ENCODE assay signal across 8 cellular contexts in the genomic region with DNA sequence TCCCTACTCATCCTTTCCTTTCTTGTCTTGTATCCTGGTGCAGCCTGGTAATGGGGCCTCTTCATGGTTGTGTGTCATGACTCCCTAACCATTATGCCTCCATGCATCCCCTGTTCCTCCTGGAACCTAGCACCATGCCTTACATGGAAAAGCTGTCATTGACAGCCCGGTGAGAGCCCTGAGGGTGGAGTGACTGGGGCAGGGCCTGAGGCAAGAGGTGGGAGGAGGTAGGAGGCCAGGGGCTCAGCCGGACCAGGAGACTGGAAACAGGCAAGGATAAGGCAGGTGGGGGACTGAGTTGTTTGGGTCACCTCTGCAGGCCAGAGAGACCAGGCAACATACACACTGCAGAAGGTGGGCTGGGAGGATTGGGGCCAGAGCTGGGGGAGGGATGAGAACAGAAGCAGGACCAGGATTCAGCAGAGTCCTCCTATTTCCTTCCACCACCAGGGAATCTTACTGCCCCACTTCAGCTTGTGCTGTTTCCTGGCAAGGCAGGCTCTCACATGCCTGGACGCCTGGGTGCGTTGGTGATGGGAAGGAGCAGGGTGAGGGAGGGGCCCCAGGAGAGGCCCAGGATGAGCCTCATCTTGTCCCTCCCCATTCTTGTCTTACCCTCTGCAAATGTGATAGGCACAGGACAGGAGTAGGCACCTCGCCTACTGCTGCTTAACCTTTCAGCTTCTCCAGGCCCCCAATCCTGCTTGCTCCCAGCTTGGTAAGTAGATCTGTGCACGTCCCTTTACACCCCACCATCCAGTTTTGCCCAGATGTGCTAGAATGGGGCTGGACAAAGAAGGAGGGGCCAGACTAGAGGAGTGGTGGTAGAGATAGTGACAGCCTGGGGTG. TPM values are rescaled to one million over a fixed set of nuclear protein-coding genes. Genes with fewer than 3 reads are reported as not detected.
A peak's percentile ranks its signal among the peaks of the same experiment; 100 is the strongest.
DNase-seq lines count a peak whose midpoint lies in the region; ATAC-seq lines count a peak whose summit lies in the region.

TSS of gene LTB4R2 (plus strand) at position 603 of the 849 bp plus-strand sequence. CDS start 525 bp downstream, outside the sequence.

- H3K9me3 ChIP-seq in iPS DF 6.9 (ENCODE audit: control insufficient read depth, insufficient read depth, low read length), result no peaks in the 10 kb centered on the region
- H3K9me3 ChIP-seq in HAP-1, result no peaks in the 10 kb centered on the region

- H3K4me1 ChIP-seq in iPS DF 6.9 (ENCODE audit: control insufficient read depth, insufficient read depth, low read length), result peaks cover 4% of the 10 kb centered on the region; the same call in 1 of the 2 replicates
- H3K4me1 ChIP-seq in HAP-1, result no peaks in the 10 kb centered on the region

- H3K4me3 ChIP-seq in iPS DF 6.9 (ENCODE audit: low read length) (peak within 1 kb of the TSS; percentile 45; the same call in 1 of the 2 replicates), HAP-1 (no peak within 1 kb of the TSS)

- no peaks in the 10 kb centered on the region for H3K9me3 Mint-ChIP-seq in activated T-helper 17 cell treated with anti-CD3 and anti-CD28 coated beads, Interleukin-2, amount 50 U/mL, for 72 hours
- no peaks in the 10 kb centered on the region for H3K9me3 Mint-ChIP-seq in stimulated activated naive CD8-positive, alpha-beta T cell treated with anti-CD3 and anti-CD28 coated beads, Interleukin-15, amount 100 ng/mL, for 72 hours

- H3K27me3 ChIP-seq in iPS DF 6.9 (ENCODE audit: control insufficient read depth, insufficient read depth, low read length) (no peaks in the 10 kb centered on the region), HAP-1 (ENCODE audit: low read depth) (no peaks in the 10 kb centered on the region)

- H3K27me3 Mint-ChIP-seq in activated T-helper 17 cell treated with anti-CD3 and anti-CD28 coated beads, Interleukin-2, amount 50 U/mL, for 72 hours, result no peaks in the 10 kb centered on the region
- no peaks in the 10 kb centered on the region for H3K27me3 Mint-ChIP-seq in stimulated activated naive CD8-positive, alpha-beta T cell treated with anti-CD3 and anti-CD28 coated beads, Interleukin-15, amount 100 ng/mL, for 72 hours

- no peak within 1 kb of the TSS for H3K27ac ChIP-seq in iPS DF 6.9 (ENCODE audit: low read length)

- WGBS in iPS DF 6.9 (ENCODE audit: insufficient coverage, insufficient read length), result no CpG with 5 or more reads among the region's 6 CpGs

- ATAC-seq in activated T-helper 17 cell treated with anti-CD3 and anti-CD28 coated beads, Interleukin-2, amount 50 U/mL, for 72 hours (replicated peaks), result no peak
- ATAC-seq in stimulated activated naive CD8-positive, alpha-beta T cell treated with anti-CD3 and anti-CD28 coated beads, Interleukin-15, amount 100 ng/mL, for 72 hours, result no peak
- ATAC-seq in GM18519 (IDR thresholded peaks at IDR 0.05; ENCODE audit: low FRiP score, unreplicated experiment), result no peak

- H3K4me1 Mint-ChIP-seq in activated T-helper 17 cell treated with anti-CD3 and anti-CD28 coated beads, Interleukin-2, amount 50 U/mL, for 72 hours, result peaks cover 52% of the 10 kb centered on the region
- H3K4me1 Mint-ChIP-seq in stimulated activated naive CD8-positive, alpha-beta T cell treated with anti-CD3 and anti-CD28 coated beads, Interleukin-15, amount 100 ng/mL, for 72 hours, result peaks cover 67% of the 10 kb centered on the region

- H3K36me3 Mint-ChIP-seq in activated T-helper 17 cell treated with anti-CD3 and anti-CD28 coated beads, Interleukin-2, amount 50 U/mL, for 72 hours (ENCODE audit: low read depth), result peaks cover 48% of the 10 kb centered on the region

- in situ Hi-C loops in HAP-1 (cut with MboI; ENCODE audit: low sequenced_read_pairs), result no loop called here

- H3K36me3 ChIP-seq in iPS DF 6.9 (ENCODE audit: control insufficient read depth, insufficient read depth, low read length) (peaks cover 11% of the 10 kb centered on the region; the same call in 1 of the 2 replicates), HAP-1 (replicated peaks) (peaks cover 34% of the 10 kb centered on the region)

- H3K4me3 Mint-ChIP-seq in activated T-helper 17 cell treated with anti-CD3 and anti-CD28 coated beads, Interleukin-2, amount 50 U/mL, for 72 hours, result peak within 1 kb of the TSS; percentile 87
- H3K4me3 Mint-ChIP-seq in stimulated activated naive CD8-positive, alpha-beta T cell treated with anti-CD3 and anti-CD28 coated beads, Interleukin-15, amount 100 ng/mL, for 72 hours, result peak within 1 kb of the TSS; percentile 69 to 84

- intact Hi-C loops in T-helper 1 cell treated with Interleukin-12 subunit alpha and Interleukin-12 subunit beta and Interleukin-4 antibody, amounts not matched to agents 30 ng/mL and 1 ng/mL, for 36 hours (cut with micrococcal nuclease), result loop anchor here (5.0 kb wide), 1 partner anchor 192 kb away; no protein-coding TSS in a partner anchor

- peak within 1 kb of the TSS; percentile 51 for H3K27ac Mint-ChIP-seq in activated T-helper 17 cell treated with anti-CD3 and anti-CD28 coated beads, Interleukin-2, amount 50 U/mL, for 72 hours
- H3K27ac Mint-ChIP-seq in stimulated activated naive CD8-positive, alpha-beta T cell treated with anti-CD3 and anti-CD28 coated beads, Interleukin-15, amount 100 ng/mL, for 72 hours, result peak within 1 kb of the TSS; percentile 3 to 73

- DNase-seq in T-helper 1 cell, result no peak
- DNase-seq in iPS DF 6.9 (ENCODE audit: low read depth, low spot score), result no peak
- no peak for DNase-seq in stimulated activated naive CD8-positive, alpha-beta T cell treated with anti-CD3 and anti-CD28 coated beads, Interleukin-15, amount 100 ng/mL, for 72 hours
- no peak for DNase-seq in HAP-1 (ENCODE audit: low spot score in 2 of 2)
- no peak for DNase-seq in dermis blood vessel endothelial cell

RNA-seq across cellular contexts. Expression of gene LTB4R2, which starts in this region (rescaled TPM):
- 15.1 and 17.8 TPM in 2 replicates for total RNA-seq in T-helper 1 cell treated with Interleukin-12 subunit alpha and Interleukin-12 subunit beta and Interleukin-4 antibody, amounts not matched to agents 30 ng/mL and 1 ng/mL, for 36 hours
- 10 to 100 TPM in 1 of 2 donors, 1 to 10 TPM in 1; 8.7 to 13.5 TPM for total RNA-seq in activated T-helper 17 cell treated with anti-CD3 and anti-CD28 coated beads, Interleukin-2, amount 50 U/mL, for 72 hours
- 5.9 and 9.7 TPM in 2 replicates for total RNA-seq in dermis blood vessel endothelial cell
